In genomic region chr4:45120163-45120562, GRCh38 we compare ENCODE assay signal across 14 cellular contexts.
DNase-seq lines count a peak whose midpoint lies in the region; ATAC-seq and TF ChIP-seq lines count a peak whose summit lies in the region.
"Had no signal": no experiment of that assay in that cellular context is flagged by ENCODE, and none has a peak within 500 bp of the region (broad histone marks: within the 10 kb centered on the region; RNA-seq: fewer than 3 reads in every experiment).

No MANE protein-coding gene starts in this region.

- no peak overlapping the region for H4K8ac ChIP-seq in neuronal stem cell (ENCODE audit: low read depth, low read length)

- H3K27me3 ChIP-seq in neuronal stem cell (ENCODE audit: control insufficient read depth in 3 of 3, insufficient read depth in 3 of 3, low read depth in 1 of 3, low read length in 3 of 3), result no peaks in the 10 kb centered on the region
- H3K27me3 ChIP-seq in GM23248 (replicated peaks; ENCODE audit: insufficient read depth), result no peaks in the 10 kb centered on the region

- H3K4me1 ChIP-seq in neuronal stem cell (ENCODE audit: control insufficient read depth in 2 of 2, insufficient read depth in 1 of 2, low read depth in 1 of 2, low read length in 2 of 2), result no peaks in the 10 kb centered on the region
- H3K4me1 ChIP-seq in GM23248 (ENCODE audit: insufficient read depth), result no peaks in the 10 kb centered on the region

- H3K27ac ChIP-seq in neuronal stem cell (replicated peaks; ENCODE audit: low read length) (no peak overlapping the region), GM23248 (no peak overlapping the region)

- peak; percentile 86 for ATAC-seq in GM19025 (IDR thresholded peaks at IDR 0.05; ENCODE audit: low read depth, unreplicated experiment)
- peak; percentile 61 for ATAC-seq in HG03196 (IDR thresholded peaks at IDR 0.05; ENCODE audit: unreplicated experiment)
- ATAC-seq: activated CD8-positive, alpha-beta memory T cell treated with anti-CD3 and anti-CD28 coated beads, Interleukin-2, amount 10 ng/mL, durations not matched to agents 7 days and 5 days; naive thymus-derived CD4-positive, alpha-beta T cell had no signal

- no peak overlapping the region for H3K4me2 ChIP-seq in neuronal stem cell (ENCODE audit: insufficient read depth, low read length, poor library complexity, severe bottlenecking)
- no peak overlapping the region for H3K4me2 ChIP-seq in GM23248 (ENCODE audit: unreplicated experiment)

- H3K9ac ChIP-seq in neuronal stem cell (ENCODE audit: low read depth, low read length, poor library complexity) (no peak overlapping the region), GM23248 (no peak overlapping the region)

- no peaks in the 10 kb centered on the region for H3K79me2 ChIP-seq in GM23248 (ENCODE audit: insufficient read depth)

- H4K91ac ChIP-seq in neuronal stem cell (ENCODE audit: low read depth, low read length, poor library complexity), result no peak overlapping the region

- H3K9me2 ChIP-seq in GM23248 (ENCODE audit: insufficient read depth), result no peaks in the 10 kb centered on the region

- H3K9me3 ChIP-seq in neuronal stem cell (replicated peaks in 1 of 2; ENCODE audit: control insufficient read depth in 2 of 2, insufficient read depth in 1 of 2, low read depth in 1 of 2, low read length in 2 of 2) (no peaks in the 10 kb centered on the region), GM23248 (ENCODE audit: low read depth) (no peaks in the 10 kb centered on the region)

- no peak overlapping the region for H2BK15ac ChIP-seq in neuronal stem cell (ENCODE audit: low read length)

- no peak overlapping the region for H2BK5ac ChIP-seq in neuronal stem cell (ENCODE audit: low read length)

- no peaks in the 10 kb centered on the region for H3F3A ChIP-seq in GM23248 (ENCODE audit: insufficient read depth)

- H3K4me3 ChIP-seq in choroid plexus epithelial cell (ENCODE audit: low read depth, low read length), result no peak overlapping the region
- H3K4me3 ChIP-seq in neuronal stem cell (ENCODE audit: low read length in 2 of 2), result no peak overlapping the region
- H3K4me3 ChIP-seq in GM23248, result no peak overlapping the region

- in situ Hi-C loops in GM23248 (cut with MboI), result no loop called here

- H3K79me1 ChIP-seq in neuronal stem cell (ENCODE audit: low read depth, low read length), result no peaks in the 10 kb centered on the region

- no peak overlapping the region for H3K18ac ChIP-seq in neuronal stem cell (ENCODE audit: low read length)

- H4K20me1 ChIP-seq in GM23248 (ENCODE audit: insufficient read depth), result no peaks in the 10 kb centered on the region

- DNase-seq in DMS53 (lab: John Stamatoyannopoulos, UW) (peak; percentile 97), choroid plexus epithelial cell (ENCODE audit: low read depth) (peak; percentile 11), neuronal stem cell (ENCODE audit: low spot score) (no peak), AG08395 (ENCODE audit: low spot score) (no peak), GM23248 (no peak)
- DNase-seq in activated CD8-positive, alpha-beta memory T cell treated with anti-CD3 and anti-CD28 coated beads, Interleukin-2, amount 50 U/mL, for 4 hours, result no peak
- DNase-seq: activated CD8-positive, alpha-beta memory T cell treated with anti-CD3 and anti-CD28 coated beads, Interleukin-2, amount 10 ng/mL, durations not matched to agents 7 days and 5 days; AML-193; aorta; naive thymus-derived CD4-positive, alpha-beta T cell; NCI-H526 treated with DMSO at 0.1 percent for 48 hours; SW 1271 had no signal

- WGBS in neuronal stem cell (ENCODE audit: extremely low coverage in 2 of 2, insufficient read length in 2 of 2, insufficient replicate concordance in 1 of 2), 2 donors, result no CpG with 5 or more reads among the region's 3 CpGs
- 23 to 30% methylated on average over 3 of the region's 3 CpGs for WGBS in GM23248 (ENCODE audit: low coverage in 1 of 2, low lambda C conversion rate in 2 of 2, missing lambda C conversion rate in 2 of 2), 2 experiments

- H2BK120ac ChIP-seq in neuronal stem cell (ENCODE audit: low read depth, low read length), result no peak overlapping the region

- no peaks in the 10 kb centered on the region for H3K36me3 ChIP-seq in neuronal stem cell (replicated peaks in 1 of 2; ENCODE audit: control insufficient read depth in 2 of 2, insufficient read depth in 2 of 2, low read length in 2 of 2)
- H3K36me3 ChIP-seq in GM23248 (ENCODE audit: low read depth), result no peaks in the 10 kb centered on the region

- no peak overlapping the region for H2BK12ac ChIP-seq in neuronal stem cell (ENCODE audit: low read length)

- TF ChIP-seq CTCF in choroid plexus epithelial cell (conservative IDR thresholded peaks at IDR 0.05; ENCODE audit: low read depth, low read length), result no peak

- H3K14ac ChIP-seq in neuronal stem cell (ENCODE audit: low read length), result no peak overlapping the region

- H2AFZ ChIP-seq in neuronal stem cell (ENCODE audit: low read length) (no peak overlapping the region), GM23248 (no peak overlapping the region)

- no peak overlapping the region for H3K4ac ChIP-seq in neuronal stem cell (ENCODE audit: low read length)

- no peak overlapping the region for H2AK5ac ChIP-seq in neuronal stem cell (ENCODE audit: low read depth, low read length)

- H3K23ac ChIP-seq in neuronal stem cell (ENCODE audit: low read depth, low read length, poor library complexity), result no peak overlapping the region

Comparison
In these comparisons a context has a peak if more than half of its experiments do, and no peak if none do; other contexts are left out.
1. DNase-seq: peak in DMS53 (single experiment) and choroid plexus epithelial cell (single experiment); none in neuronal stem cell (single experiment), activated CD8-positive, alpha-beta memory T cell treated with anti-CD3 and anti-CD28 coated beads, Interleukin-2, amount 50 U/mL, for 4 hours (single experiment), AG08395 (single experiment) and GM23248 (single experiment).